ENCODE assay signal across 20 cellular contexts in genomic region chr2:54927085-54927750, GRCh38.
"Had no signal": no experiment of that assay in that cellular context is flagged by ENCODE, and none has a peak within 500 bp of the region (broad histone marks: within the 10 kb centered on the region; RNA-seq: fewer than 3 reads in every experiment).

No MANE protein-coding gene starts in this region.

- H3K4me3 ChIP-seq: pancreas, sigmoid colon, suprapubic skin, vagina had no signal

- H3K4me1 ChIP-seq: pancreas, sigmoid colon, vagina had no signal

- H3K27ac ChIP-seq: epithelial cell of prostate, pancreas, sigmoid colon, suprapubic skin, vagina had no signal

- H3K36me3 ChIP-seq: pancreas, sigmoid colon, suprapubic skin, vagina had no signal

- H3K27me3 ChIP-seq: pancreas, sigmoid colon, suprapubic skin, vagina had no signal

- ATAC-seq: natural killer cell; pancreas; right cardiac atrium; stimulated activated naive B cell treated with anti-CD40 and anti-IgM and Interleukin-4, amounts not matched to agents 10 μg/mL and 1 μg/mL and 100 μg/mL, for 72 hours had no signal

- H3K9me3 ChIP-seq: pancreas, sigmoid colon, suprapubic skin, vagina had no signal

- DNase-seq: central memory CD4-positive, alpha-beta T cell; effector CD8-positive, alpha-beta T cell; endodermal cell; foreskin fibroblast; glutamatergic neuron; mammary epithelial cell; mesendoderm; midbrain; natural killer cell; pancreas; right cardiac atrium; sigmoid colon; small intestine; stimulated activated CD4-positive, alpha-beta T cell treated with anti-CD3 and anti-CD28 coated beads, Interleukin-15, amount 100 ng/mL, for 24 hours; stimulated activated CD4-positive, alpha-beta T cell treated with anti-CD3 and anti-CD28 coated beads, Interleukin-2, amount 100 ng/mL, for 48 hours; stimulated activated naive B cell treated with anti-CD40 and anti-IgM and Interleukin-4, amounts not matched to agents 10 μg/mL and 1 μg/mL and 100 μg/mL, for 72 hours; trophoblast cell had no signal
